10 cellular contexts compared by ENCODE assay signal in genomic region chr20:1827974-1828785, GRCh38.
DNase-seq lines count a peak whose midpoint lies in the region; ATAC-seq and TF ChIP-seq lines count a peak whose summit lies in the region.
"Had no signal": no experiment of that assay in that cellular context is flagged by ENCODE, and none has a peak within 500 bp of the region (broad histone marks: within the 10 kb centered on the region; RNA-seq: fewer than 3 reads in every experiment).

No MANE protein-coding gene starts in this region.

- H3K27ac Mint-ChIP-seq in nephron: peak overlapping the region in 2 of 3 experiments; percentile 39 to 67
- H3K27ac Mint-ChIP-seq in T-helper 2 cell treated with Interferon-gamma antibody and Interleukin-4, amounts not matched to agents 5 μg/mL and 100 μg/mL, for 36 hours: no peak overlapping the region
- no peak overlapping the region for H3K27ac Mint-ChIP-seq in activated naive CD4-positive, alpha-beta T cell treated with anti-CD3 and anti-CD28 coated beads, Interleukin-2, amount 10 ng/mL, durations not matched to agents 7 days and 5 days

- CTCF ChIA-PET in activated naive CD4-positive, alpha-beta T cell treated with anti-CD3 and anti-CD28 coated beads, Interleukin-2, amount 10 ng/mL, durations not matched to agents 7 days and 5 days (lab: Charles Lee): no interaction called here

- H3K4me1 Mint-ChIP-seq in nephron: peaks cover 5% of the 10 kb centered on the region
- no peaks in the 10 kb centered on the region for H3K4me1 Mint-ChIP-seq in T-helper 2 cell treated with Interferon-gamma antibody and Interleukin-4, amounts not matched to agents 5 μg/mL and 100 μg/mL, for 36 hours (ENCODE audit: low read depth)
- H3K4me1 Mint-ChIP-seq in activated naive CD4-positive, alpha-beta T cell treated with anti-CD3 and anti-CD28 coated beads, Interleukin-2, amount 10 ng/mL, durations not matched to agents 7 days and 5 days: no peaks in the 10 kb centered on the region

- TF ChIP-seq CTCF in fibroblast of the aortic adventitia (IDR thresholded peaks at IDR 0.05; ENCODE audit: insufficient read depth, low read length) (no peak), nephron (IDR thresholded peaks at IDR 0.05; ENCODE audit: unreplicated experiment in 3 of 3) (no peak)

- no peak overlapping the region for H3K4me3 Mint-ChIP-seq in nephron
- H3K4me3 Mint-ChIP-seq in T-helper 2 cell treated with Interferon-gamma antibody and Interleukin-4, amounts not matched to agents 5 μg/mL and 100 μg/mL, for 36 hours: no peak overlapping the region
- H3K4me3 Mint-ChIP-seq in activated naive CD4-positive, alpha-beta T cell treated with anti-CD3 and anti-CD28 coated beads, Interleukin-2, amount 10 ng/mL, durations not matched to agents 7 days and 5 days: no peak overlapping the region

- H3K9me3 Mint-ChIP-seq in nephron: peaks cover 6% of the 10 kb centered on the region
- peaks cover 6% of the 10 kb centered on the region for H3K9me3 Mint-ChIP-seq in T-helper 2 cell treated with Interferon-gamma antibody and Interleukin-4, amounts not matched to agents 5 μg/mL and 100 μg/mL, for 36 hours
- peaks cover 1% of the 10 kb centered on the region for H3K9me3 Mint-ChIP-seq in activated naive CD4-positive, alpha-beta T cell treated with anti-CD3 and anti-CD28 coated beads, Interleukin-2, amount 10 ng/mL, durations not matched to agents 7 days and 5 days

- H3K4me3 ChIP-seq in fibroblast of the aortic adventitia (ENCODE audit: low read depth, low read length): no peak overlapping the region

- peaks cover 14% of the 10 kb centered on the region for H3K27me3 Mint-ChIP-seq in nephron (ENCODE audit: low read depth)
- H3K27me3 Mint-ChIP-seq in T-helper 2 cell treated with Interferon-gamma antibody and Interleukin-4, amounts not matched to agents 5 μg/mL and 100 μg/mL, for 36 hours (ENCODE audit: low read depth): no peaks in the 10 kb centered on the region
- H3K27me3 Mint-ChIP-seq in activated naive CD4-positive, alpha-beta T cell treated with anti-CD3 and anti-CD28 coated beads, Interleukin-2, amount 10 ng/mL, durations not matched to agents 7 days and 5 days: peaks cover 25% of the 10 kb centered on the region

- no peak for ATAC-seq in GM21381 (IDR thresholded peaks at IDR 0.05; ENCODE audit: unreplicated experiment)
- no peak for ATAC-seq in HG03521 (IDR thresholded peaks at IDR 0.05; ENCODE audit: unreplicated experiment)

- DNase-seq in AG20443 (ENCODE audit: low spot score) (peak; percentile 73), RPMI7951 (ENCODE audit: low read depth) (peak; percentile 49), fibroblast of the aortic adventitia (ENCODE audit: low read depth) (peak; percentile 32)
- DNase-seq in T-helper 2 cell treated with Interferon-gamma antibody and Interleukin-4, amounts not matched to agents 5 μg/mL and 100 μg/mL, for 36 hours (ENCODE audit: low spot score): no peak
- no peak for DNase-seq in activated naive CD4-positive, alpha-beta T cell treated with anti-CD3 and anti-CD28 coated beads, Interleukin-2, amount 10 ng/mL, durations not matched to agents 7 days and 5 days
- DNase-seq: NCI-H2171 treated with DMSO at 0.1 percent for 48 hours; stimulated activated naive CD4-positive, alpha-beta T cell treated with Interleukin-2 at 50 U/mL for 16 hours had no signal

- no peaks in the 10 kb centered on the region for H3K36me3 Mint-ChIP-seq in nephron (ENCODE audit: low read depth)
- no peaks in the 10 kb centered on the region for H3K36me3 Mint-ChIP-seq in T-helper 2 cell treated with Interferon-gamma antibody and Interleukin-4, amounts not matched to agents 5 μg/mL and 100 μg/mL, for 36 hours (ENCODE audit: low read depth)
- H3K36me3 Mint-ChIP-seq in activated naive CD4-positive, alpha-beta T cell treated with anti-CD3 and anti-CD28 coated beads, Interleukin-2, amount 10 ng/mL, durations not matched to agents 7 days and 5 days: no peaks in the 10 kb centered on the region

Comparison
In these comparisons a context has a peak if more than half of its experiments do, and no peak if none do; other contexts are left out.
1. DNase-seq: peak in AG20443 (single experiment), RPMI7951 (single experiment) and fibroblast of the aortic adventitia (single experiment); none in T-helper 2 cell treated with Interferon-gamma antibody and Interleukin-4, amounts not matched to agents 5 μg/mL and 100 μg/mL, for 36 hours (single experiment) and activated naive CD4-positive, alpha-beta T cell treated with anti-CD3 and anti-CD28 coated beads, Interleukin-2, amount 10 ng/mL, durations not matched to agents 7 days and 5 days (single experiment).
2. H3K27ac Mint-ChIP-seq: peak in nephron (2 of 3); none in T-helper 2 cell treated with Interferon-gamma antibody and Interleukin-4, amounts not matched to agents 5 μg/mL and 100 μg/mL, for 36 hours (single experiment) and activated naive CD4-positive, alpha-beta T cell treated with anti-CD3 and anti-CD28 coated beads, Interleukin-2, amount 10 ng/mL, durations not matched to agents 7 days and 5 days (single experiment).